ENCODE assay signal across 13 cellular contexts in the genomic region with DNA sequence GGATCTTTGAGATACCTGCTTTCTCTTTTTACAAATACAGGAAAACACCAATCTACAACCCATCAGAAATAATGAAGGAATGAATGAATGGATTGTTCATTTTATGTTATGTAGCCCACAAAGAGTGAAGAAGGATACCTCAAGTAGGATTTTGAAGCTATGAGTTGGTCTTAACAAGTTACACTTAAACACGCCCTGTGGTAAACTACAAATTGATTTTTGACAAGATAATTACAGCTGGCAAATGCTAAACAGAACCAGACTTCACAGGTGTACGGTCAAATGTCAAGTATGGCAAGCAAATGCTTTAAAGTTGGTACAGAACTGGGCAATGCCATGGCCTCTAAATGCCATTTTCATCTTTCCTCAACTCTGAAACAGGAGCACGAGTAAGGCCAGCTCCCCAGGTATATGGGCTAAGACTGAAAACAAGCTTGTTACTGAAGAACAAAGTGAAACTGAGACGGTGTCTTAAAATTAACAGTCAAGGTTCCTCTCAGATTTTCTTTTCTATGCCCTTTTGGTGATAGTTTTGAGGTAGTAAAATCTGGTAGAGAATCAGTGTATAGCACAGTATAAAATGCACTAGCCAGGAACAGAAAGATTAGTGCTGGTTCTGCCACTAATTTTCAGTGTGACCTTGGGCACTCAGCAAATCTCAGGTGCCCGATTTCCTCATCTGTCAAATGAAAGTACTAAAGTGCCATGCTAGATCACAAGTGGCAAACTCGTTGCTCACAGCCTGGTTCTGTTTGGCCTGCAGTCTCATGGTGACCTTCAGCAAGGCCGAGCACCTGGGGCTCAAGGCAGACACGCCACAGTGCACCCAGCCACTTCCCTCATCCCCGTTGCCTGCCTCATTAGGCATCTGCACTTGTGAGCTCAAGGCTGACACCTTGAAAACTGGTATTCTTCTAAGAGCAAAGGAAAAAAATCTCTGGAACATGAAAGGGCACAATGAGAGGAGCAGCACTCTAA. TPM values are rescaled to one million over a fixed set of nuclear protein-coding genes. Genes with fewer than 3 reads are reported as not detected.
DNase-seq lines count a peak whose midpoint lies in the region; ATAC-seq, FAIRE-seq and TF ChIP-seq lines count a peak whose summit lies in the region.
"Had no signal": no experiment of that assay in that cellular context is flagged by ENCODE, and none has a peak within 500 bp of the region (broad histone marks: within the 10 kb centered on the region; RNA-seq: fewer than 3 reads in every experiment).

No MANE protein-coding gene starts in this region.

- POLR2A ChIA-PET in activated CD4-positive, alpha-beta memory T cell treated with anti-CD3 and anti-CD28 coated beads, Interleukin-2, amount 10 ng/mL, durations not matched to agents 7 days and 5 days (lab: Charles Lee), result interaction anchor here (0.9 to 5.7 kb wide), 8 partner anchors 9 to 46 kb away, joined by 3 to 134 read pairs (median 4); a partner anchor contains a TSS

- peaks cover 4 to 12% (median 6%) of the 10 kb centered on the region in 3 donors for H3K4me1 ChIP-seq in pancreas

- H3K9me3 ChIP-seq in pancreas, result no peaks in the 10 kb centered on the region

- H3K4me3 Mint-ChIP-seq in activated T-cell treated with anti-CD3 and anti-CD28 coated beads, Interleukin-2, amount 50 U/mL, for 24 hours, result peak overlapping the region; percentile 55
- H3K4me3 Mint-ChIP-seq in activated CD4-positive, alpha-beta memory T cell treated with anti-CD3 and anti-CD28 coated beads, Interleukin-2, amount 10 ng/mL, durations not matched to agents 7 days and 5 days, result peak overlapping the region; percentile 71

- H3K27ac ChIP-seq in pancreas, result peak overlapping the region in 3 of 4 donors; percentile 8 to 34 (median 23)
- H3K27ac ChIP-seq: brain microvascular endothelial cell had no signal

- WGBS in pancreas, 2 donors, result 41 to 43% methylated on average over 9 of the region's 9 CpGs

- no peak for DNase-seq in activated T-cell treated with anti-CD3 and anti-CD28 coated beads, Interleukin-2, amount 50 U/mL, for 24 hours
- no peak for DNase-seq in activated T-cell treated with anti-CD3 and anti-CD28 coated beads, Interleukin-2, amount 50 U/mL, for 48 hours
- no peak for DNase-seq in activated CD4-positive, alpha-beta memory T cell treated with anti-CD3 and anti-CD28 coated beads, Interleukin-2, amount 10 ng/mL, durations not matched to agents 7 days and 5 days
- DNase-seq in pancreas (peak in 5 of 6 donors; percentile 53 to 68 (median 58)), DMS 273 treated with DMSO at 0.1 percent for 48 hours (lab: John Stamatoyannopoulos, UW) (no peak), SIG-M5 (lab: John Stamatoyannopoulos, UW) (no peak), LoVo (ENCODE audit: low spot score) (no peak)
- DNase-seq: activated CD4-positive, CD25-positive, alpha-beta regulatory T cell; brain microvascular endothelial cell; NK-92 treated with Interleukin-12 subunit alpha and Interleukin-12 subunit beta, amount 100 ng/mL, for 24 hours; stimulated activated naive CD4-positive, alpha-beta T cell had no signal

- CTCF ChIA-PET in activated CD4-positive, alpha-beta memory T cell treated with anti-CD3 and anti-CD28 coated beads, Interleukin-2, amount 10 ng/mL, durations not matched to agents 7 days and 5 days (lab: Charles Lee), result interaction anchor here (0.9 to 5.3 kb wide), 4 partner anchors 9 to 40 kb away, joined by 4 to 31 read pairs (median 8); a partner anchor contains a TSS

- intact Hi-C loops in pancreas (cut with DNase I), result no loop called here

- no peak for FAIRE-seq in pancreas (lab: Jason Lieb, UNC)

- H3K27me3 ChIP-seq in pancreas, result no peaks in the 10 kb centered on the region
- H3K27me3 ChIP-seq: brain microvascular endothelial cell had no signal

- TF ChIP-seq CTCF in pancreas (IDR thresholded peaks at IDR 0.05), result no peak

- no peaks in the 10 kb centered on the region for H3K27me3 Mint-ChIP-seq in activated T-cell treated with anti-CD3 and anti-CD28 coated beads, Interleukin-2, amount 50 U/mL, for 24 hours
- H3K27me3 Mint-ChIP-seq in activated CD4-positive, alpha-beta memory T cell treated with anti-CD3 and anti-CD28 coated beads, Interleukin-2, amount 10 ng/mL, durations not matched to agents 7 days and 5 days, result no peaks in the 10 kb centered on the region

- H3K27ac Mint-ChIP-seq in activated T-cell treated with anti-CD3 and anti-CD28 coated beads, Interleukin-2, amount 50 U/mL, for 24 hours, result peak overlapping the region; percentile 78
- peak overlapping the region; percentile 92 for H3K27ac Mint-ChIP-seq in activated CD4-positive, alpha-beta memory T cell treated with anti-CD3 and anti-CD28 coated beads, Interleukin-2, amount 10 ng/mL, durations not matched to agents 7 days and 5 days

- peaks cover 89% of the 10 kb centered on the region for H3K36me3 Mint-ChIP-seq in activated T-cell treated with anti-CD3 and anti-CD28 coated beads, Interleukin-2, amount 50 U/mL, for 24 hours (ENCODE audit: low read depth)
- peaks cover 62% of the 10 kb centered on the region for H3K36me3 Mint-ChIP-seq in activated CD4-positive, alpha-beta memory T cell treated with anti-CD3 and anti-CD28 coated beads, Interleukin-2, amount 10 ng/mL, durations not matched to agents 7 days and 5 days (ENCODE audit: low read depth)

- ATAC-seq in HG02870 (IDR thresholded peaks at IDR 0.05; ENCODE audit: unreplicated experiment) (peak; percentile 64), pancreas (peak; percentile 87 to 98 (median 95))

- H3K4me1 Mint-ChIP-seq in activated T-cell treated with anti-CD3 and anti-CD28 coated beads, Interleukin-2, amount 50 U/mL, for 24 hours (ENCODE audit: low read depth), result peaks cover 62% of the 10 kb centered on the region
- H3K4me1 Mint-ChIP-seq in activated CD4-positive, alpha-beta memory T cell treated with anti-CD3 and anti-CD28 coated beads, Interleukin-2, amount 10 ng/mL, durations not matched to agents 7 days and 5 days, result peaks cover 60% of the 10 kb centered on the region

- H3K9me3 Mint-ChIP-seq in activated T-cell treated with anti-CD3 and anti-CD28 coated beads, Interleukin-2, amount 50 U/mL, for 24 hours, result no peaks in the 10 kb centered on the region
- H3K9me3 Mint-ChIP-seq in activated CD4-positive, alpha-beta memory T cell treated with anti-CD3 and anti-CD28 coated beads, Interleukin-2, amount 10 ng/mL, durations not matched to agents 7 days and 5 days, result no peaks in the 10 kb centered on the region

- H3K36me3 ChIP-seq in pancreas, result peaks cover 0 to 3% (median 0%) of the 10 kb centered on the region in 3 donors
- H3K36me3 ChIP-seq: brain microvascular endothelial cell had no signal

- no peak overlapping the region for H3K4me3 ChIP-seq in pancreas
- H3K4me3 ChIP-seq: skin epidermis had no signal

RNA-seq across cellular contexts. Expression of a gene that starts 9.5 kb away (rescaled TPM):
- total RNA-seq in activated CD4-positive, alpha-beta memory T cell treated with anti-CD3 and anti-CD28 coated beads, Interleukin-2, amount 10 ng/mL, durations not matched to agents 7 days and 5 days, result 10 to 100 TPM; 56.3 to 62.3 TPM
- total RNA-seq in pancreas, result 10 to 100 TPM in 3 of 6 donors, 1 to 10 TPM in 3; 3.7 to 13.3 (median 10.0) TPM
- 10 to 100 TPM in 1 of 2 donors, 1 to 10 TPM in 1; 7.6 to 12.6 TPM for polyA plus RNA-seq in pancreas

RNA-seq across cellular contexts. Expression of a gene that starts 39.2 kb away (rescaled TPM):
- total RNA-seq in activated CD4-positive, alpha-beta memory T cell treated with anti-CD3 and anti-CD28 coated beads, Interleukin-2, amount 10 ng/mL, durations not matched to agents 7 days and 5 days, result 10 to 100 TPM; 14.5 to 15.0 TPM
- 1 to 10 TPM; 5.9 to 9.3 (median 6.7) TPM for total RNA-seq in pancreas
- 1 to 10 TPM; 8.1 to 9.8 TPM for polyA plus RNA-seq in pancreas

Comparison
In these comparisons a context has a peak if more than half of its experiments do, and no peak if none do; other contexts are left out.
1. DNase-seq: peak in pancreas (5 of 6); none in activated T-cell treated with anti-CD3 and anti-CD28 coated beads, Interleukin-2, amount 50 U/mL, for 24 hours (single experiment), activated T-cell treated with anti-CD3 and anti-CD28 coated beads, Interleukin-2, amount 50 U/mL, for 48 hours (0 of 2), activated CD4-positive, alpha-beta memory T cell treated with anti-CD3 and anti-CD28 coated beads, Interleukin-2, amount 10 ng/mL, durations not matched to agents 7 days and 5 days (single experiment), DMS 273 treated with DMSO at 0.1 percent for 48 hours (single experiment), SIG-M5 (single experiment) and LoVo (single experiment).